1 cellular context compared by ENCODE assay signal in the genomic region with DNA sequence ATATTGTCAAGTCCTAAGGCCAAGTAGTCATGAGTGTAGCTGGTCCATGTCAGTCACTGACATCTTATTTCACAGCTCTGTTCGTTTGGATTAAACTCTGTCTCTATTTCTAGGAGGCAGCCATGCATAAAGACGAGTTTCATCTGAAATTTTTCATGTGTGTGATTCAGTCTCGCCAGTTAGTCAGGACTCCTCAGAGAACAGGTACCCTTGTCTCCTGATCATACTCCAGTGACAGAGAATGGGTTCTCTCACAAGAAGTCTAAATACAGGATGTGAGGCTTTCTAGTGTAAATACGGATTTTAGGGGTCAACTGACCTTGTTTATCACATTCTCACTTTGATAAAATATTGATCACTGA.
TF ChIP-seq lines count a peak whose summit lies in the region.

No MANE protein-coding gene starts in this region.

TF ChIP-seq in HepG2, 621 proteins besides CTCF, POLR2A, EP300 and RAD21:
- TF ChIP-seq MTA1 (CRISPR knock-in tag; IDR thresholded peaks at IDR 0.05; ENCODE audit: borderline replicate concordance), result no peak
- TF ChIP-seq FOXP1 (IDR thresholded peaks at IDR 0.05), result no peak
- TF ChIP-seq FOXP1 (CRISPR knock-in tag; IDR thresholded peaks at IDR 0.05), result no peak
- TF ChIP-seq ZNF446 (CRISPR knock-in tag; IDR thresholded peaks at IDR 0.05), result no peak
- TF ChIP-seq ZSCAN30 (CRISPR knock-in tag; IDR thresholded peaks at IDR 0.05), result no peak
- no peak for TF ChIP-seq FOXA3 (CRISPR knock-in tag; IDR thresholded peaks at IDR 0.05)
- TF ChIP-seq, protein P1, sequence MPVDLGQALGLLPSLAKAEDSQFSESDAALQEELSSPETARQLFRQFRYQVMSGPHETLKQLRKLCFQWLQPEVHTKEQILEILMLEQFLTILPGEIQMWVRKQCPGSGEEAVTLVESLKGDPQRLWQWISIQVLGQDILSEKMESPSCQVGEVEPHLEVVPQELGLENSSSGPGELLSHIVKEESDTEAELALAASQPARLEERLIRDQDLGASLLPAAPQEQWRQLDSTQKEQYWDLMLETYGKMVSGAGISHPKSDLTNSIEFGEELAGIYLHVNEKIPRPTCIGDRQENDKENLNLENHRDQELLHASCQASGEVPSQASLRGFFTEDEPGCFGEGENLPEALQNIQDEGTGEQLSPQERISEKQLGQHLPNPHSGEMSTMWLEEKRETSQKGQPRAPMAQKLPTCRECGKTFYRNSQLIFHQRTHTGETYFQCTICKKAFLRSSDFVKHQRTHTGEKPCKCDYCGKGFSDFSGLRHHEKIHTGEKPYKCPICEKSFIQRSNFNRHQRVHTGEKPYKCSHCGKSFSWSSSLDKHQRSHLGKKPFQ (CRISPR knock-in tag; IDR thresholded peaks at IDR 0.05; ENCODE audit: insufficient replicate concordance), result no peak
- no peak for TF ChIP-seq CAMTA2 (CRISPR knock-in tag; IDR thresholded peaks at IDR 0.05; ENCODE audit: borderline replicate concordance)
- TF ChIP-seq, protein P2, sequence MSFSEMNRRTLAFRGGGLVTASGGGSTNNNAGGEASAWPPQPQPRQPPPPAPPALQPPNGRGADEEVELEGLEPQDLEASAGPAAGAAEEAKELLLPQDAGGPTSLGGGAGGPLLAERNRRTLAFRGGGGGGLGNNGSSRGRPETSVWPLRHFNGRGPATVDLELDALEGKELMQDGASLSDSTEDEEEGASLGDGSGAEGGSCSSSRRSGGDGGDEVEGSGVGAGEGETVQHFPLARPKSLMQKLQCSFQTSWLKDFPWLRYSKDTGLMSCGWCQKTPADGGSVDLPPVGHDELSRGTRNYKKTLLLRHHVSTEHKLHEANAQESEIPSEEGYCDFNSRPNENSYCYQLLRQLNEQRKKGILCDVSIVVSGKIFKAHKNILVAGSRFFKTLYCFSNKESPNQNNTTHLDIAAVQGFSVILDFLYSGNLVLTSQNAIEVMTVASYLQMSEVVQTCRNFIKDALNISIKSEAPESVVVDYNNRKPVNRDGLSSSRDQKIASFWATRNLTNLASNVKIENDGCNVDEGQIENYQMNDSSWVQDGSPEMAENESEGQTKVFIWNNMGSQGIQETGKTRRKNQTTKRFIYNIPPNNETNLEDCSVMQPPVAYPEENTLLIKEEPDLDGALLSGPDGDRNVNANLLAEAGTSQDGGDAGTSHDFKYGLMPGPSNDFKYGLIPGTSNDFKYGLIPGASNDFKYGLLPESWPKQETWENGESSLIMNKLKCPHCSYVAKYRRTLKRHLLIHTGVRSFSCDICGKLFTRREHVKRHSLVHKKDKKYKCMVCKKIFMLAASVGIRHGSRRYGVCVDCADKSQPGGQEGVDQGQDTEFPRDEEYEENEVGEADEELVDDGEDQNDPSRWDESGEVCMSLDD (CRISPR knock-in tag; IDR thresholded peaks at IDR 0.05; ENCODE audit: borderline replicate concordance), result no peak
- TF ChIP-seq HNF4G (IDR thresholded peaks at IDR 0.05; ENCODE audit: borderline replicate concordance, low read depth, low read length), result no peak
- no peak for TF ChIP-seq HNF4G (CRISPR knock-in tag; IDR thresholded peaks at IDR 0.05; ENCODE audit: borderline replicate concordance, low read depth)
- TF ChIP-seq NR2F2 (IDR thresholded peaks at IDR 0.05; ENCODE audit: borderline replicate concordance, low read depth), result no peak
- no peak for TF ChIP-seq ZSCAN20 (CRISPR knock-in tag; IDR thresholded peaks at IDR 0.05; ENCODE audit: borderline replicate concordance)
- no peak for TF ChIP-seq NFKB2 (CRISPR knock-in tag; IDR thresholded peaks at IDR 0.05; ENCODE audit: borderline replicate concordance)
- TF ChIP-seq KLF6 (CRISPR knock-in tag; IDR thresholded peaks at IDR 0.05), result no peak
- no peak for TF ChIP-seq FLYWCH1 (CRISPR knock-in tag; IDR thresholded peaks at IDR 0.05)
- TF ChIP-seq ZNF335 (CRISPR knock-in tag; IDR thresholded peaks at IDR 0.05), result no peak
- no peak for TF ChIP-seq ZNF569 (CRISPR knock-in tag; IDR thresholded peaks at IDR 0.05; ENCODE audit: borderline replicate concordance)
- no peak for TF ChIP-seq ISX (CRISPR knock-in tag; conservative IDR thresholded peaks at IDR 0.05)
- TF ChIP-seq ZNF720 (CRISPR knock-in tag; IDR thresholded peaks at IDR 0.05), result no peak
